ENCODE assay signal across 13 cellular contexts in the genomic region with DNA sequence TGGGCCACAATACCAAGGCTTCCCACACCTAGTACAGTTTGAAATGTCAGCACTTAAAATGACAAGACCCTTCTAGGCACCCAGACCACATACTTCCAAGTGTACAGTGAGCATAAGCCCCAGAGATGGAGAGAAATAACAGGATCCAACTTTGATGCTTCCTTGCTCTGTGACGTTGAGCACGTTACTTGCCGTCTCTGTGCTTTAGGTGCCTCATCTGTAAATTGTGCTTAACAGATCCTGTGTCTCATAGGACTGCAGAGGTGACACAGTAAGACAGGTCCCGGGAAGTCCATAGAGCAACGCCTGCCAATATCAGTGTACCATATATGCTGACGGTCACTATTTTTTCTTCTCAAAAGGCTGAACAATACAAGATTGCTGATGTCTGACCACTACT. TPM values are rescaled to one million over a fixed set of nuclear protein-coding genes. Genes with fewer than 3 reads are reported as not detected.
DNase-seq lines count a peak whose midpoint lies in the region; ATAC-seq and TF ChIP-seq lines count a peak whose summit lies in the region.
"Had no signal": no experiment of that assay in that cellular context is flagged by ENCODE, and none has a peak within 500 bp of the region (broad histone marks: within the 10 kb centered on the region; RNA-seq: fewer than 3 reads in every experiment).

No MANE protein-coding gene starts in this region.

- H3K36me3 ChIP-seq in HUES6 (ENCODE audit: control insufficient read depth, insufficient read depth, low read length) (peaks cover 6% of the 10 kb centered on the region; the same call in 1 of the 2 replicates), lower lobe of right lung (no peaks in the 10 kb centered on the region), subcutaneous abdominal adipose tissue (ENCODE audit: control insufficient read depth in 5 of 5, insufficient read depth in 5 of 5, low read length in 5 of 5) (peaks cover 0 to 19% (median 0%) of the 10 kb centered on the region in 5 donors), MM.1S (replicated peaks; ENCODE audit: insufficient read depth, low read length) (no peaks in the 10 kb centered on the region)

- H3K36me3 Mint-ChIP-seq in brain, result peaks cover 27% of the 10 kb centered on the region

- no peak for ATAC-seq in lower lobe of right lung
- no peak for ATAC-seq in stimulated activated naive CD8-positive, alpha-beta T cell treated with anti-CD3 and anti-CD28 coated beads, Interleukin-15, Interleukin-2, amounts not matched to agents 100 U/mL and 50 U/mL, for 24 hours

- DNase-seq in lower lobe of right lung (no peak), activated gamma-delta T cell treated with Interleukin-2 at 50 U/mL for 16 hours (no peak), NCI-H82 (lab: John Stamatoyannopoulos, UW) (no peak), MM.1S (no peak)
- no peak for DNase-seq in stimulated activated naive CD8-positive, alpha-beta T cell treated with anti-CD3 and anti-CD28 coated beads, Interleukin-15, Interleukin-2, amounts not matched to agents 100 U/mL and 50 U/mL, for 24 hours
- DNase-seq: activated CD4-positive, CD25-positive, alpha-beta regulatory T cell; activated T-cell treated with anti-CD3 and anti-CD28 coated beads, Interleukin-2, amount 50 U/mL, for 48 hours; NCI-H1105 had no signal

- peak overlapping the region in 4 of 5 experiments; percentile 6 to 82 (median 62) for H3K4me3 Mint-ChIP-seq in brain

- H3K9me3 Mint-ChIP-seq in brain, result no peaks in the 10 kb centered on the region

- H3K9ac ChIP-seq in HUES6 (ENCODE audit: low read length) (peak overlapping the region; percentile 36), subcutaneous abdominal adipose tissue (ENCODE audit: low read length in 5 of 5) (no peak overlapping the region), MM.1S (ENCODE audit: low read length) (no peak overlapping the region)

- intact Hi-C loops in lower lobe of right lung (cut with DNase I), result no loop called here

- H3K27ac ChIP-seq in HUES6 (ENCODE audit: low read depth, low read length) (peak overlapping the region; percentile 38), lower lobe of right lung (peak overlapping the region; percentile 13), subcutaneous abdominal adipose tissue (ENCODE audit: low read depth, low read length) (peak overlapping the region; percentile 85), MM.1S (ENCODE audit: low read length) (no peak overlapping the region)
- H3K27ac ChIP-seq: hepatocyte had no signal

- no peaks in the 10 kb centered on the region for H3K9me2 ChIP-seq in MM.1S (replicated peaks; ENCODE audit: insufficient read depth, low read length)

- no peak overlapping the region for H2AFZ ChIP-seq in MM.1S (ENCODE audit: low read length)
- H2AFZ ChIP-seq: hepatocyte had no signal

- H3K27ac Mint-ChIP-seq in brain, result peak overlapping the region; percentile 87 to 98 (median 93)

- TF ChIP-seq CTCF in brain (conservative IDR thresholded peaks at IDR 0.05) (no peak), lower lobe of right lung (IDR thresholded peaks at IDR 0.05) (no peak), MM.1S (IDR thresholded peaks at IDR 0.05; ENCODE audit: low read length) (no peak)

- H3K79me2 ChIP-seq in MM.1S (ENCODE audit: low read length), result peaks cover 56% of the 10 kb centered on the region
- H3K79me2 ChIP-seq: hepatocyte had no signal

- H4K20me1 ChIP-seq in MM.1S (ENCODE audit: insufficient read depth, low read length), result no peaks in the 10 kb centered on the region

- H3K4me2 ChIP-seq in MM.1S (ENCODE audit: low read depth, low read length), result no peak overlapping the region

- no peak overlapping the region for H3K4me3 ChIP-seq in HUES6 (ENCODE audit: low read depth, low read length)
- no peak overlapping the region for H3K4me3 ChIP-seq in lower lobe of right lung
- no peak overlapping the region for H3K4me3 ChIP-seq in subcutaneous abdominal adipose tissue (ENCODE audit: low read depth in 1 of 5, low read length in 5 of 5)
- no peak overlapping the region for H3K4me3 ChIP-seq in MM.1S (ENCODE audit: low read length)
- H3K4me3 ChIP-seq: hepatocyte had no signal

- peaks cover 92% of the 10 kb centered on the region for H3K4me1 Mint-ChIP-seq in brain

- H3F3A ChIP-seq in MM.1S (ENCODE audit: insufficient read depth, low read length), result no peaks in the 10 kb centered on the region

- peaks cover 6% of the 10 kb centered on the region for H3K27me3 Mint-ChIP-seq in brain

- H3K27me3 ChIP-seq in HUES6 (ENCODE audit: control insufficient read depth, insufficient read depth, low read length), result no peaks in the 10 kb centered on the region
- H3K27me3 ChIP-seq in lower lobe of right lung (ENCODE audit: low read depth), result no peaks in the 10 kb centered on the region
- H3K27me3 ChIP-seq in subcutaneous abdominal adipose tissue (ENCODE audit: control insufficient read depth in 5 of 5, insufficient read depth in 4 of 5, low read length in 5 of 5), result no peaks in the 10 kb centered on the region
- no peaks in the 10 kb centered on the region for H3K27me3 ChIP-seq in MM.1S (replicated peaks; ENCODE audit: insufficient read depth, low read length)
- H3K27me3 ChIP-seq: hepatocyte had no signal

- H3K9me3 ChIP-seq in HUES6 (ENCODE audit: control insufficient read depth, insufficient read depth, low read depth, low read length) (no peaks in the 10 kb centered on the region), lower lobe of right lung (no peaks in the 10 kb centered on the region), subcutaneous abdominal adipose tissue (ENCODE audit: control insufficient read depth in 5 of 5, low read length in 5 of 5) (no peaks in the 10 kb centered on the region), MM.1S (replicated peaks; ENCODE audit: insufficient read depth, low read length) (no peaks in the 10 kb centered on the region)
- H3K9me3 ChIP-seq: Caco-2 had no signal

- peaks cover 79% of the 10 kb centered on the region for H3K4me1 ChIP-seq in HUES6 (ENCODE audit: control insufficient read depth, insufficient read depth, low read length)
- peaks cover 31% of the 10 kb centered on the region for H3K4me1 ChIP-seq in lower lobe of right lung
- peaks cover 17 to 38% (median 33%) of the 10 kb centered on the region in 5 donors for H3K4me1 ChIP-seq in subcutaneous abdominal adipose tissue (ENCODE audit: control insufficient read depth in 5 of 5, insufficient read depth in 5 of 5, low read length in 5 of 5)
- no peaks in the 10 kb centered on the region for H3K4me1 ChIP-seq in MM.1S (ENCODE audit: low read length)

RNA-seq across cellular contexts. Expression of gene LRIG1, which starts 59.1 kb away (rescaled TPM):
- 53.8 TPM for polyA plus RNA-seq in brain (ENCODE audit: insufficient read depth, low read depth, low replicate concordance)
- total RNA-seq in lower lobe of right lung, result 54.2 TPM
